17 cellular contexts compared by ENCODE assay signal in genomic region chr1:39453603-39454002, GRCh38. TPM values are rescaled to one million over a fixed set of nuclear protein-coding genes. Genes with fewer than 3 reads are reported as not detected.
DNase-seq lines count a peak whose midpoint lies in the region; TF ChIP-seq lines count a peak whose summit lies in the region.
"Had no signal": no experiment of that assay in that cellular context is flagged by ENCODE, and none has a peak within 500 bp of the region (broad histone marks: within the 10 kb centered on the region; RNA-seq: fewer than 3 reads in every experiment).

No MANE protein-coding gene starts in this region.

- in situ Hi-C loops in transverse colon (cut with MboI; ENCODE audit: low pct_ligation_motif_present in 1 of 4, low pct_unique_long_range_greater_than_20kb in 1 of 4, low sequenced_read_pairs in 3 of 4), result no loop called here

- no peak for TF ChIP-seq POLR2A in transverse colon (IDR thresholded peaks at IDR 0.05)

- TF ChIP-seq RAD21 in liver (IDR thresholded peaks at IDR 0.05), result peak; percentile 11 to 23

- H3K9me3 Mint-ChIP-seq in activated CD4-positive, alpha-beta memory T cell treated with anti-CD3 and anti-CD28 coated beads for 36 hours, result no peaks in the 10 kb centered on the region
- H3K9me3 Mint-ChIP-seq in activated CD4-positive, alpha-beta memory T cell treated with anti-CD3 and anti-CD28 coated beads, Interleukin-2, amount 10 ng/mL, durations not matched to agents 7 days and 5 days, result no peaks in the 10 kb centered on the region
- H3K9me3 Mint-ChIP-seq in activated T-helper 2 cell treated with anti-CD3 and anti-CD28 coated beads, Interferon-gamma antibody, Interleukin-2, Interleukin-4, amounts not matched to agents 10 μg/mL and 5 μg/mL and 100 μg/mL, durations not matched to agents 14 hours and 24 hours and 36 hours, result no peaks in the 10 kb centered on the region
- H3K9me3 Mint-ChIP-seq: central memory CD8-positive, alpha-beta T cell; nephron progenitor cell; type B pancreatic cell had no signal

- H3K4me3 ChIP-seq in epithelial cell of esophagus (ENCODE audit: low read length) (no peak overlapping the region), liver (ENCODE audit: low read depth in 1 of 3, low read length in 3 of 3) (no peak overlapping the region), transverse colon (no peak overlapping the region)

- H3K36me3 Mint-ChIP-seq in activated CD4-positive, alpha-beta memory T cell treated with anti-CD3 and anti-CD28 coated beads for 36 hours, result peaks cover 60% of the 10 kb centered on the region
- H3K36me3 Mint-ChIP-seq in activated CD4-positive, alpha-beta memory T cell treated with anti-CD3 and anti-CD28 coated beads, Interleukin-2, amount 10 ng/mL, durations not matched to agents 7 days and 5 days (ENCODE audit: low read depth), result peaks cover 87% of the 10 kb centered on the region
- H3K36me3 Mint-ChIP-seq in activated T-helper 2 cell treated with anti-CD3 and anti-CD28 coated beads, Interferon-gamma antibody, Interleukin-2, Interleukin-4, amounts not matched to agents 10 μg/mL and 5 μg/mL and 100 μg/mL, durations not matched to agents 14 hours and 24 hours and 36 hours (ENCODE audit: low read depth), result peaks cover 81% of the 10 kb centered on the region

- DNase-seq in activated CD4-positive, alpha-beta memory T cell treated with anti-CD3 and anti-CD28 coated beads for 36 hours, result no peak
- no peak for DNase-seq in activated CD4-positive, alpha-beta memory T cell treated with anti-CD3 and anti-CD28 coated beads, Interleukin-2, amount 10 ng/mL, durations not matched to agents 7 days and 5 days
- DNase-seq in epithelial cell of esophagus (ENCODE audit: low read depth) (peak; percentile 59), transverse colon (peak; percentile 56), ecto neural progenitor cell (ENCODE audit: low spot score) (no peak)
- DNase-seq in activated T-helper 2 cell treated with anti-CD3 and anti-CD28 coated beads, Interferon-gamma antibody, Interleukin-2, Interleukin-4, amounts not matched to agents 10 μg/mL and 5 μg/mL and 100 μg/mL, durations not matched to agents 14 hours and 24 hours and 36 hours (ENCODE audit: low spot score), result no peak
- DNase-seq in stimulated activated CD4-positive, alpha-beta T cell treated with anti-CD3 and anti-CD28 coated beads, Interleukin-4, amount 100 ng/mL, for 4 hours, result no peak
- DNase-seq: activated CD4-positive, alpha-beta T cell treated with anti-CD3 and anti-CD28 coated beads for 1 hour; foreskin melanocyte; NCI-H2081 treated with DMSO at 0.1 percent for 48 hours; nephron progenitor cell; NK-92 treated with Interleukin-12 subunit alpha and Interleukin-12 subunit beta, amount 100 ng/mL, for 24 hours; SK-N-SH had no signal

- no peaks in the 10 kb centered on the region for H3K9me3 ChIP-seq in liver (ENCODE audit: control insufficient read depth in 4 of 4, low read length in 3 of 4)
- no peaks in the 10 kb centered on the region for H3K9me3 ChIP-seq in transverse colon
- H3K9me3 ChIP-seq: SK-N-SH had no signal

- TF ChIP-seq EP300 in transverse colon (IDR thresholded peaks at IDR 0.05; ENCODE audit: low read depth), result no peak

- H3K4me1 Mint-ChIP-seq in activated CD4-positive, alpha-beta memory T cell treated with anti-CD3 and anti-CD28 coated beads for 36 hours (ENCODE audit: low read depth), result no peaks in the 10 kb centered on the region
- peaks cover 17% of the 10 kb centered on the region for H3K4me1 Mint-ChIP-seq in activated CD4-positive, alpha-beta memory T cell treated with anti-CD3 and anti-CD28 coated beads, Interleukin-2, amount 10 ng/mL, durations not matched to agents 7 days and 5 days
- no peaks in the 10 kb centered on the region for H3K4me1 Mint-ChIP-seq in activated T-helper 2 cell treated with anti-CD3 and anti-CD28 coated beads, Interferon-gamma antibody, Interleukin-2, Interleukin-4, amounts not matched to agents 10 μg/mL and 5 μg/mL and 100 μg/mL, durations not matched to agents 14 hours and 24 hours and 36 hours (ENCODE audit: low read depth)
- H3K4me1 Mint-ChIP-seq: nephron progenitor cell had no signal

- no peak overlapping the region for H3K9ac ChIP-seq in liver (ENCODE audit: low read depth in 1 of 2, low read length in 2 of 2)
- H3K9ac ChIP-seq: SK-N-SH had no signal

- TF ChIP-seq CTCF in epithelial cell of esophagus (IDR thresholded peaks at IDR 0.05; ENCODE audit: insufficient read depth, low read depth, low read length, missing control alignments), result no peak
- no peak for TF ChIP-seq CTCF in liver (IDR thresholded peaks at IDR 0.05; ENCODE audit: low read depth, low read length, missing input control)
- TF ChIP-seq CTCF in transverse colon (IDR thresholded peaks at IDR 0.05), result no peak

- intact Hi-C loops in activated CD4-positive, alpha-beta memory T cell treated with anti-CD3 and anti-CD28 coated beads for 36 hours (cut with micrococcal nuclease), result no loop called here
- intact Hi-C loops in transverse colon (cut with DNase I; ENCODE audit: low total_unique reads), result no loop called here
- intact Hi-C loops in activated T-helper 2 cell treated with anti-CD3 and anti-CD28 coated beads, Interferon-gamma antibody, Interleukin-2, Interleukin-4, amounts not matched to agents 10 μg/mL and 5 μg/mL and 100 μg/mL, durations not matched to agents 14 hours and 24 hours and 36 hours (cut with micrococcal nuclease), result no loop called here

- 44% methylated on average over 8 of the region's 8 CpGs for WGBS in liver
- WGBS in transverse colon (ENCODE audit: low coverage in 1 of 2), 2 donors, result 84 to 92% methylated on average over 5 to 8 of the region's 8 CpGs

- H3K4me3 Mint-ChIP-seq in activated CD4-positive, alpha-beta memory T cell treated with anti-CD3 and anti-CD28 coated beads for 36 hours, result no peak overlapping the region
- H3K4me3 Mint-ChIP-seq in activated CD4-positive, alpha-beta memory T cell treated with anti-CD3 and anti-CD28 coated beads, Interleukin-2, amount 10 ng/mL, durations not matched to agents 7 days and 5 days, result no peak overlapping the region
- no peak overlapping the region for H3K4me3 Mint-ChIP-seq in activated T-helper 2 cell treated with anti-CD3 and anti-CD28 coated beads, Interferon-gamma antibody, Interleukin-2, Interleukin-4, amounts not matched to agents 10 μg/mL and 5 μg/mL and 100 μg/mL, durations not matched to agents 14 hours and 24 hours and 36 hours (ENCODE audit: low read depth)
- H3K4me3 Mint-ChIP-seq: central memory CD8-positive, alpha-beta T cell; nephron progenitor cell; type B pancreatic cell had no signal

- POLR2A ChIA-PET in activated CD4-positive, alpha-beta memory T cell treated with anti-CD3 and anti-CD28 coated beads for 36 hours (lab: Charles Lee), result no interaction called here
- POLR2A ChIA-PET in activated CD4-positive, alpha-beta memory T cell treated with anti-CD3 and anti-CD28 coated beads, Interleukin-2, amount 10 ng/mL, durations not matched to agents 7 days and 5 days (lab: Charles Lee), result interaction anchor here (1.2 kb wide), 1 partner anchor 11 kb away, joined by 4 read pairs; no protein-coding TSS in a partner anchor

- H3K4me1 ChIP-seq in liver (ENCODE audit: control insufficient read depth in 4 of 4, insufficient read depth in 4 of 4, low read length in 3 of 4), result peaks cover 0 to 10% (median 5%) of the 10 kb centered on the region in 4 donors
- H3K4me1 ChIP-seq in transverse colon, result peaks cover 0 to 4% (median 0%) of the 10 kb centered on the region in 4 donors

- H3K27ac ChIP-seq in liver (ENCODE audit: low read depth in 1 of 2, low read length in 2 of 2) (peak overlapping the region; percentile 15 to 36), transverse colon (no peak overlapping the region)

- no peaks in the 10 kb centered on the region for H3K27me3 ChIP-seq in liver (ENCODE audit: control insufficient read depth in 4 of 4, insufficient read depth in 4 of 4, low read length in 3 of 4)
- no peaks in the 10 kb centered on the region for H3K27me3 ChIP-seq in transverse colon

- H3K27me3 Mint-ChIP-seq in activated CD4-positive, alpha-beta memory T cell treated with anti-CD3 and anti-CD28 coated beads for 36 hours, result no peaks in the 10 kb centered on the region
- H3K27me3 Mint-ChIP-seq in activated CD4-positive, alpha-beta memory T cell treated with anti-CD3 and anti-CD28 coated beads, Interleukin-2, amount 10 ng/mL, durations not matched to agents 7 days and 5 days, result no peaks in the 10 kb centered on the region
- H3K27me3 Mint-ChIP-seq in activated T-helper 2 cell treated with anti-CD3 and anti-CD28 coated beads, Interferon-gamma antibody, Interleukin-2, Interleukin-4, amounts not matched to agents 10 μg/mL and 5 μg/mL and 100 μg/mL, durations not matched to agents 14 hours and 24 hours and 36 hours (ENCODE audit: low read depth), result no peaks in the 10 kb centered on the region
- H3K27me3 Mint-ChIP-seq: central memory CD8-positive, alpha-beta T cell; type B pancreatic cell had no signal

- peak overlapping the region; percentile 16 for H3K27ac Mint-ChIP-seq in activated CD4-positive, alpha-beta memory T cell treated with anti-CD3 and anti-CD28 coated beads for 36 hours
- no peak overlapping the region for H3K27ac Mint-ChIP-seq in activated CD4-positive, alpha-beta memory T cell treated with anti-CD3 and anti-CD28 coated beads, Interleukin-2, amount 10 ng/mL, durations not matched to agents 7 days and 5 days
- H3K27ac Mint-ChIP-seq in activated T-helper 2 cell treated with anti-CD3 and anti-CD28 coated beads, Interferon-gamma antibody, Interleukin-2, Interleukin-4, amounts not matched to agents 10 μg/mL and 5 μg/mL and 100 μg/mL, durations not matched to agents 14 hours and 24 hours and 36 hours, result no peak overlapping the region
- H3K27ac Mint-ChIP-seq: nephron progenitor cell, type B pancreatic cell had no signal

- CTCF ChIA-PET in activated CD4-positive, alpha-beta memory T cell treated with anti-CD3 and anti-CD28 coated beads for 36 hours (lab: Charles Lee), result no interaction called here
- CTCF ChIA-PET in activated CD4-positive, alpha-beta memory T cell treated with anti-CD3 and anti-CD28 coated beads, Interleukin-2, amount 10 ng/mL, durations not matched to agents 7 days and 5 days (lab: Charles Lee), result no interaction called here

- H3K36me3 ChIP-seq in liver (ENCODE audit: control insufficient read depth in 4 of 4, insufficient read depth in 3 of 4, low read depth in 1 of 4, low read length in 3 of 4) (peaks cover 12 to 74% (median 65%) of the 10 kb centered on the region in 4 donors), transverse colon (peaks cover 0 to 82% (median 45%) of the 10 kb centered on the region in 4 donors)

TF ChIP-seq in liver, 16 proteins besides CTCF, POLR2A, EP300 and RAD21 (continues in another document):
- no peak for TF ChIP-seq SP1 (IDR thresholded peaks at IDR 0.05)
- TF ChIP-seq EGR1 (IDR thresholded peaks at IDR 0.05; ENCODE audit: low read depth in 2 of 2), result no peak
- TF ChIP-seq FOXA2 (IDR thresholded peaks at IDR 0.05), result no peak

RNA-seq across cellular contexts. Expression of gene BMP8A, which starts 37.8 kb away (rescaled TPM):
- not detected for total RNA-seq in activated CD4-positive, alpha-beta memory T cell treated with anti-CD3 and anti-CD28 coated beads for 36 hours
- not detected for total RNA-seq in activated CD4-positive, alpha-beta memory T cell treated with anti-CD3 and anti-CD28 coated beads, Interleukin-2, amount 10 ng/mL, durations not matched to agents 7 days and 5 days
- not detected for total RNA-seq in liver
- not detected for polyA plus RNA-seq in liver
- 10 to 100 TPM in 2 of 4 donors, not detected in 2; 11.0 to 12.3 TPM for total RNA-seq in transverse colon
- 0.11 TPM in 1 of 2 replicates, not detected in the other for total RNA-seq in activated T-helper 2 cell treated with anti-CD3 and anti-CD28 coated beads, Interferon-gamma antibody, Interleukin-2, Interleukin-4, amounts not matched to agents 10 μg/mL and 5 μg/mL and 100 μg/mL, durations not matched to agents 14 hours and 24 hours and 36 hours
- polyA plus RNA-seq: keratinocyte had no signal

Comparison
In these comparisons a context has a peak if more than half of its experiments do, and no peak if none do; other contexts are left out.
1. DNase-seq: peak in epithelial cell of esophagus (single experiment) and transverse colon (single experiment); none in activated CD4-positive, alpha-beta memory T cell treated with anti-CD3 and anti-CD28 coated beads for 36 hours (single experiment), activated CD4-positive, alpha-beta memory T cell treated with anti-CD3 and anti-CD28 coated beads, Interleukin-2, amount 10 ng/mL, durations not matched to agents 7 days and 5 days (single experiment), activated T-helper 2 cell treated with anti-CD3 and anti-CD28 coated beads, Interferon-gamma antibody, Interleukin-2, Interleukin-4, amounts not matched to agents 10 μg/mL and 5 μg/mL and 100 μg/mL, durations not matched to agents 14 hours and 24 hours and 36 hours (single experiment), stimulated activated CD4-positive, alpha-beta T cell treated with anti-CD3 and anti-CD28 coated beads, Interleukin-4, amount 100 ng/mL, for 4 hours (0 of 2) and ecto neural progenitor cell (single experiment).
2. H3K27ac ChIP-seq: peak in liver (2 of 2); none in transverse colon (0 of 4).